ENCODE assay signal across 1 cellular context in the genomic region with DNA sequence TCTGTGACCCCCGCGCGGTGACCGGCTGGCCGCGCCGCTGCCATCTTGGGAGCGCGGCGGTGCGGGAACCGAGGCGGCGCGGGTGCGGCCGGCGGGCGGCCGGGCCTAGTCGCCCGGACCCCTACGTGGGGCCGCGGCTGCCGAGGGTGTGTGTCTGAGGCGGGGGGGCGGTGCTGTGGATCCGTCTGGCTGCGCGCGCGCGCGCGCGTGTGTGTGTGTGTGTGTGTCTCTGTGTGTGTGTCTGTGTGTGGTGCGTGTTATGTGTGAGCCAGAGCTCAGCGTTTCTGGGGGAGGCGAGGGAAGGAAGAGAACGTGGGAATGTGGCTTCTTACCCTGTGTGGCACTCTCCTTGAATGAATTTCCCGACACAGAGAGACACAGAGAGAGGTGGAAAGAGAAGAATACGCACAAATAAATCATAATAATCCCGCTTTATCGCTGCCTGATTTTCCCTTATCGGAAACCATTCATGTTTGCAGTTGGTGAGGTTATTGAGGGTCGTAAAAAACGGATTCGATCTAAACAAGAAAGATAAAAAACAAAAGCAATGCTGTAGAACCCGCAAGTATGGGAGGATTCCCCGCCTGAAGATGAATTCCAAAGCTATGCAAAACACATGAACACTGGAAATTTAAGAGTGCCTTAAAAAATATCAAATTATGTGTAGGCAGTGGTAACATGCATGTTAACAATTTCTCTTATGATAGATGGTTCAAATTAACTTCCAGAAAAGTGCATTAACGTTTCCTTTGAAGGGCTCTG.
TF ChIP-seq lines count a peak whose summit lies in the region.

No MANE protein-coding gene starts in this region.

TF ChIP-seq in HCT116, 20 proteins besides CTCF, POLR2A, EP300 and RAD21 (continued from another document):
- TF ChIP-seq, protein P1, sequence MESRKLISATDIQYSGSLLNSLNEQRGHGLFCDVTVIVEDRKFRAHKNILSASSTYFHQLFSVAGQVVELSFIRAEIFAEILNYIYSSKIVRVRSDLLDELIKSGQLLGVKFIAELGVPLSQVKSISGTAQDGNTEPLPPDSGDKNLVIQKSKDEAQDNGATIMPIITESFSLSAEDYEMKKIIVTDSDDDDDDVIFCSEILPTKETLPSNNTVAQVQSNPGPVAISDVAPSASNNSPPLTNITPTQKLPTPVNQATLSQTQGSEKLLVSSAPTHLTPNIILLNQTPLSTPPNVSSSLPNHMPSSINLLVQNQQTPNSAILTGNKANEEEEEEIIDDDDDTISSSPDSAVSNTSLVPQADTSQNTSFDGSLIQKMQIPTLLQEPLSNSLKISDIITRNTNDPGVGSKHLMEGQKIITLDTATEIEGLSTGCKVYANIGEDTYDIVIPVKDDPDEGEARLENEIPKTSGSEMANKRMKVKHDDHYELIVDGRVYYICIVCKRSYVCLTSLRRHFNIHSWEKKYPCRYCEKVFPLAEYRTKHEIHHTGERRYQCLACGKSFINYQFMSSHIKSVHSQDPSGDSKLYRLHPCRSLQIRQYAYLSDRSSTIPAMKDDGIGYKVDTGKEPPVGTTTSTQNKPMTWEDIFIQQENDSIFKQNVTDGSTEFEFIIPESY (IDR thresholded peaks at IDR 0.05; ENCODE audit: extremely low read depth, insufficient replicate concordance, low read length) = no peak
- TF ChIP-seq EZH2 (IDR thresholded peaks at IDR 0.05) (no peak), POLR2AphosphoS5 (IDR thresholded peaks at IDR 0.05; ENCODE audit: low read depth, low read length) (no peak), YY1 (IDR thresholded peaks at IDR 0.05; ENCODE audit: extremely low read depth, insufficient replicate concordance, low read depth, low read length) (no peak), FOSL1 (IDR thresholded peaks at IDR 0.05; ENCODE audit: low read depth) (no peak), JUND (IDR thresholded peaks at IDR 0.05) (no peak), EGR1 (IDR thresholded peaks at IDR 0.05; ENCODE audit: low read depth) (no peak), ELF1 (IDR thresholded peaks at IDR 0.05; ENCODE audit: borderline replicate concordance, low read depth) (no peak), CEBPB (IDR thresholded peaks at IDR 0.05; ENCODE audit: low read depth) (no peak), ZNF274 (IDR thresholded peaks at IDR 0.05; ENCODE audit: low read depth, low read length) (no peak), SP1 (IDR thresholded peaks at IDR 0.05; ENCODE audit: low read depth) (no peak), SRF (IDR thresholded peaks at IDR 0.05; ENCODE audit: low read depth) (no peak), SIN3A (IDR thresholded peaks at IDR 0.05; ENCODE audit: low read depth) (no peak)
- TF ChIP-seq, protein P2, sequence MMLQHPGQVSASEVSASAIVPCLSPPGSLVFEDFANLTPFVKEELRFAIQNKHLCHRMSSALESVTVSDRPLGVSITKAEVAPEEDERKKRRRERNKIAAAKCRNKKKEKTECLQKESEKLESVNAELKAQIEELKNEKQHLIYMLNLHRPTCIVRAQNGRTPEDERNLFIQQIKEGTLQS (IDR thresholded peaks at IDR 0.05) = no peak
- TF ChIP-seq, protein P3, sequence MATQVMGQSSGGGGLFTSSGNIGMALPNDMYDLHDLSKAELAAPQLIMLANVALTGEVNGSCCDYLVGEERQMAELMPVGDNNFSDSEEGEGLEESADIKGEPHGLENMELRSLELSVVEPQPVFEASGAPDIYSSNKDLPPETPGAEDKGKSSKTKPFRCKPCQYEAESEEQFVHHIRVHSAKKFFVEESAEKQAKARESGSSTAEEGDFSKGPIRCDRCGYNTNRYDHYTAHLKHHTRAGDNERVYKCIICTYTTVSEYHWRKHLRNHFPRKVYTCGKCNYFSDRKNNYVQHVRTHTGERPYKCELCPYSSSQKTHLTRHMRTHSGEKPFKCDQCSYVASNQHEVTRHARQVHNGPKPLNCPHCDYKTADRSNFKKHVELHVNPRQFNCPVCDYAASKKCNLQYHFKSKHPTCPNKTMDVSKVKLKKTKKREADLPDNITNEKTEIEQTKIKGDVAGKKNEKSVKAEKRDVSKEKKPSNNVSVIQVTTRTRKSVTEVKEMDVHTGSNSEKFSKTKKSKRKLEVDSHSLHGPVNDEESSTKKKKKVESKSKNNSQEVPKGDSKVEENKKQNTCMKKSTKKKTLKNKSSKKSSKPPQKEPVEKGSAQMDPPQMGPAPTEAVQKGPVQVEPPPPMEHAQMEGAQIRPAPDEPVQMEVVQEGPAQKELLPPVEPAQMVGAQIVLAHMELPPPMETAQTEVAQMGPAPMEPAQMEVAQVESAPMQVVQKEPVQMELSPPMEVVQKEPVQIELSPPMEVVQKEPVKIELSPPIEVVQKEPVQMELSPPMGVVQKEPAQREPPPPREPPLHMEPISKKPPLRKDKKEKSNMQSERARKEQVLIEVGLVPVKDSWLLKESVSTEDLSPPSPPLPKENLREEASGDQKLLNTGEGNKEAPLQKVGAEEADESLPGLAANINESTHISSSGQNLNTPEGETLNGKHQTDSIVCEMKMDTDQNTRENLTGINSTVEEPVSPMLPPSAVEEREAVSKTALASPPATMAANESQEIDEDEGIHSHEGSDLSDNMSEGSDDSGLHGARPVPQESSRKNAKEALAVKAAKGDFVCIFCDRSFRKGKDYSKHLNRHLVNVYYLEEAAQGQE (IDR thresholded peaks at IDR 0.05; ENCODE audit: low read depth) = no peak
- TF ChIP-seq, protein P4, sequence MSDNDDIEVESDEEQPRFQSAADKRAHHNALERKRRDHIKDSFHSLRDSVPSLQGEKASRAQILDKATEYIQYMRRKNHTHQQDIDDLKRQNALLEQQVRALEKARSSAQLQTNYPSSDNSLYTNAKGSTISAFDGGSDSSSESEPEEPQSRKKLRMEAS (IDR thresholded peaks at IDR 0.05) = no peak
